ENCODE assay signal across 1 cellular context in the genomic region with DNA sequence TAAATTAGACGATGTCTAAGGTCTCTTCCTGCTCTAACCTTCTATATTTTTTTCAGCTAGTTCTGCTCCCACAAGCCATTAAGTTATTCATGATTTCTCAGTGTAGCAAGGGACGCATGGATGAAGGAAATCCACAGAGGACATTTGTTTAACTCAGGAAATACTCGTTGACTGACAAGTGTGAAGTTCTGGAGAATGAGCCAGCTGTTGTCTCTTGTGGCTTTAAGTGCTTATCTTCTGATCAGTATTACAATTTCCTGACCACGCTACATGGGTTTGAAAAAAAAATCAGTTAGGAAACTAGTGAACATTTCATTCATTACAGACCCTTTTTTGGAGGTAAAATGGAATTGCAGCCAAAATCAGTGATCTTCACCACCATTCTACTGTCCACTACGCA.
TF ChIP-seq lines count a peak whose summit lies in the region.

No MANE protein-coding gene starts in this region.

TF ChIP-seq in GM12878, 131 proteins besides CTCF, POLR2A, EP300 and RAD21:
- TF ChIP-seq, protein P1, sequence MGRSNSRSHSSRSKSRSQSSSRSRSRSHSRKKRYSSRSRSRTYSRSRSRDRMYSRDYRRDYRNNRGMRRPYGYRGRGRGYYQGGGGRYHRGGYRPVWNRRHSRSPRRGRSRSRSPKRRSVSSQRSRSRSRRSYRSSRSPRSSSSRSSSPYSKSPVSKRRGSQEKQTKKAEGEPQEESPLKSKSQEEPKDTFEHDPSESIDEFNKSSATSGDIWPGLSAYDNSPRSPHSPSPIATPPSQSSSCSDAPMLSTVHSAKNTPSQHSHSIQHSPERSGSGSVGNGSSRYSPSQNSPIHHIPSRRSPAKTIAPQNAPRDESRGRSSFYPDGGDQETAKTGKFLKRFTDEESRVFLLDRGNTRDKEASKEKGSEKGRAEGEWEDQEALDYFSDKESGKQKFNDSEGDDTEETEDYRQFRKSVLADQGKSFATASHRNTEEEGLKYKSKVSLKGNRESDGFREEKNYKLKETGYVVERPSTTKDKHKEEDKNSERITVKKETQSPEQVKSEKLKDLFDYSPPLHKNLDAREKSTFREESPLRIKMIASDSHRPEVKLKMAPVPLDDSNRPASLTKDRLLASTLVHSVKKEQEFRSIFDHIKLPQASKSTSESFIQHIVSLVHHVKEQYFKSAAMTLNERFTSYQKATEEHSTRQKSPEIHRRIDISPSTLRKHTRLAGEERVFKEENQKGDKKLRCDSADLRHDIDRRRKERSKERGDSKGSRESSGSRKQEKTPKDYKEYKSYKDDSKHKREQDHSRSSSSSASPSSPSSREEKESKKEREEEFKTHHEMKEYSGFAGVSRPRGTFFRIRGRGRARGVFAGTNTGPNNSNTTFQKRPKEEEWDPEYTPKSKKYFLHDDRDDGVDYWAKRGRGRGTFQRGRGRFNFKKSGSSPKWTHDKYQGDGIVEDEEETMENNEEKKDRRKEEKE (IDR thresholded peaks at IDR 0.05): no peak
- no peak for TF ChIP-seq BCL11A (IDR thresholded peaks at IDR 0.05; ENCODE audit: low read depth, low read length)
- TF ChIP-seq, protein P2, sequence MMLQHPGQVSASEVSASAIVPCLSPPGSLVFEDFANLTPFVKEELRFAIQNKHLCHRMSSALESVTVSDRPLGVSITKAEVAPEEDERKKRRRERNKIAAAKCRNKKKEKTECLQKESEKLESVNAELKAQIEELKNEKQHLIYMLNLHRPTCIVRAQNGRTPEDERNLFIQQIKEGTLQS (IDR thresholded peaks at IDR 0.05; ENCODE audit: borderline replicate concordance, extremely low read depth, low read depth, low read length): no peak
- 0 out of 2 replicates have a peak, but pooled peaks have one; percentile 11 for TF ChIP-seq RUNX3 (IDR thresholded peaks at IDR 0.05; ENCODE audit: low read length)
- no peak for TF ChIP-seq KLF5 (IDR thresholded peaks at IDR 0.05; ENCODE audit: partially characterized antibody)
- TF ChIP-seq, protein P3, sequence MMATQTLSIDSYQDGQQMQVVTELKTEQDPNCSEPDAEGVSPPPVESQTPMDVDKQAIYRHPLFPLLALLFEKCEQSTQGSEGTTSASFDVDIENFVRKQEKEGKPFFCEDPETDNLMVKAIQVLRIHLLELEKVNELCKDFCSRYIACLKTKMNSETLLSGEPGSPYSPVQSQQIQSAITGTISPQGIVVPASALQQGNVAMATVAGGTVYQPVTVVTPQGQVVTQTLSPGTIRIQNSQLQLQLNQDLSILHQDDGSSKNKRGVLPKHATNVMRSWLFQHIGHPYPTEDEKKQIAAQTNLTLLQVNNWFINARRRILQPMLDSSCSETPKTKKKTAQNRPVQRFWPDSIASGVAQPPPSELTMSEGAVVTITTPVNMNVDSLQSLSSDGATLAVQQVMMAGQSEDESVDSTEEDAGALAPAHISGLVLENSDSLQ (IDR thresholded peaks at IDR 0.05): peak; percentile 19; the same call in 1 of the 2 replicates
- TF ChIP-seq, protein P4, sequence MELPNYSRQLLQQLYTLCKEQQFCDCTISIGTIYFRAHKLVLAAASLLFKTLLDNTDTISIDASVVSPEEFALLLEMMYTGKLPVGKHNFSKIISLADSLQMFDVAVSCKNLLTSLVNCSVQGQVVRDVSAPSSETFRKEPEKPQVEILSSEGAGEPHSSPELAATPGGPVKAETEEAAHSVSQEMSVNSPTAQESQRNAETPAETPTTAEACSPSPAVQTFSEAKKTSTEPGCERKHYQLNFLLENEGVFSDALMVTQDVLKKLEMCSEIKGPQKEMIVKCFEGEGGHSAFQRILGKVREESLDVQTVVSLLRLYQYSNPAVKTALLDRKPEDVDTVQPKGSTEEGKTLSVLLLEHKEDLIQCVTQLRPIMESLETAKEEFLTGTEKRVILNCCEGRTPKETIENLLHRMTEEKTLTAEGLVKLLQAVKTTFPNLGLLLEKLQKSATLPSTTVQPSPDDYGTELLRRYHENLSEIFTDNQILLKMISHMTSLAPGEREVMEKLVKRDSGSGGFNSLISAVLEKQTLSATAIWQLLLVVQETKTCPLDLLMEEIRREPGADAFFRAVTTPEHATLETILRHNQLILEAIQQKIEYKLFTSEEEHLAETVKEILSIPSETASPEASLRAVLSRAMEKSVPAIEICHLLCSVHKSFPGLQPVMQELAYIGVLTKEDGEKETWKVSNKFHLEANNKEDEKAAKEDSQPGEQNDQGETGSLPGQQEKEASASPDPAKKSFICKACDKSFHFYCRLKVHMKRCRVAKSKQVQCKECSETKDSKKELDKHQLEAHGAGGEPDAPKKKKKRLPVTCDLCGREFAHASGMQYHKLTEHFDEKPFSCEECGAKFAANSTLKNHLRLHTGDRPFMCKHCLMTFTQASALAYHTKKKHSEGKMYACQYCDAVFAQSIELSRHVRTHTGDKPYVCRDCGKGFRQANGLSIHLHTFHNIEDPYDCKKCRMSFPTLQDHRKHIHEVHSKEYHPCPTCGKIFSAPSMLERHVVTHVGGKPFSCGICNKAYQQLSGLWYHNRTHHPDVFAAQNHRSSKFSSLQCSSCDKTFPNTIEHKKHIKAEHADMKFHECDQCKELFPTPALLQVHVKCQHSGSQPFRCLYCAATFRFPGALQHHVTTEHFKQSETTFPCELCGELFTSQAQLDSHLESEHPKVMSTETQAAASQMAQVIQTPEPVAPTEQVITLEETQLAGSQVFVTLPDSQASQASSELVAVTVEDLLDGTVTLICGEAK (IDR thresholded peaks at IDR 0.05; ENCODE audit: borderline replicate concordance): no peak
TF ChIP-seq in GM12878: peak in this region for 2.
